16 cellular contexts compared by ENCODE assay signal in the genomic region with DNA sequence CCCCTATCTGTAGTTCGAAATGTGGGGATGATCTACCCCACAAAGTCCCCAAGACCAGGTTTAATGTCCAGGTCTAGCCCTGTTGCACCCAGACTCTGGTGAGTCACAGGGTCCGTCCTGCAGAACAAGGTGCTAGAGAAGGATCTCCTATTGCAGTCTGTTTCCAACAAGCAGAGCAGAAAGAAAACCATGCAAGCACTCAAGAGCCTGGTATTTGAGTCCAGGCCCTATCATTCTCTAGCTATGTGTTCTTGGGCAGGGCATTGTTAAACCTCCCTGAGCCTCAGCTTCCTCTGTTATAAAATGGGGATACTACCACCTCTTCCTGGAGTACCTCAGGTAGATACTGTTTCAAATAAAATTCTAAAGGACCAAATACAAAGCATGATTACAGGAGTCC. TPM values are rescaled to one million over a fixed set of nuclear protein-coding genes. Genes with fewer than 3 reads are reported as not detected.
DNase-seq lines count a peak whose midpoint lies in the region; TF ChIP-seq lines count a peak whose summit lies in the region.
"Had no signal": no experiment of that assay in that cellular context is flagged by ENCODE, and none has a peak within 500 bp of the region (broad histone marks: within the 10 kb centered on the region; RNA-seq: fewer than 3 reads in every experiment).

No MANE protein-coding gene starts in this region.

- H3K9me3 Mint-ChIP-seq in MCF 10A (ENCODE audit: unreplicated experiment): no peaks in the 10 kb centered on the region
- H3K9me3 Mint-ChIP-seq: CD14-positive monocyte; CD8-positive, alpha-beta T cell; GM23338 had no signal

- H2AFZ ChIP-seq in trophoblast cell (ENCODE audit: insufficient read depth, low read length, poor library complexity): no peak overlapping the region
- H2AFZ ChIP-seq: GM23338 had no signal

- intact Hi-C loops in MCF 10A (cut with micrococcal nuclease) (no loop called here), breast epithelium (cut with DNase I; ENCODE audit: low total_unique reads) (no loop called here), uterus (cut with DNase I; ENCODE audit: low total_unique reads) (no loop called here)

- BruUV-seq in MCF 10A (replicated peaks; lab: Mats Ljungman, UMichigan): no TSS peak

- no peak overlapping the region for H4K91ac ChIP-seq in trophoblast cell (ENCODE audit: low read depth, low read length)

- H4K8ac ChIP-seq in trophoblast cell (ENCODE audit: low read depth, low read length): no peak overlapping the region

- peaks cover 11% of the 10 kb centered on the region for H3K36me3 Mint-ChIP-seq in MCF 10A (ENCODE audit: insufficient read depth, unreplicated experiment)
- H3K36me3 Mint-ChIP-seq: CD14-positive monocyte had no signal

- no peak overlapping the region for H3K4me3 Mint-ChIP-seq in MCF 10A (ENCODE audit: unreplicated experiment)
- H3K4me3 Mint-ChIP-seq: CD14-positive monocyte; CD8-positive, alpha-beta T cell; GM23338 had no signal

- no peak overlapping the region for H2BK5ac ChIP-seq in trophoblast cell (ENCODE audit: low read depth, low read length, poor library complexity)

- no peak overlapping the region for H2AK5ac ChIP-seq in trophoblast cell (ENCODE audit: low read length)

- no peak overlapping the region for H3K4me2 ChIP-seq in trophoblast cell (ENCODE audit: low read length)
- H3K4me2 ChIP-seq: GM23338 had no signal

- H4K12ac ChIP-seq in trophoblast cell (ENCODE audit: low read depth, low read length): no peak overlapping the region

- H3K27ac ChIP-seq in breast epithelium: no peak overlapping the region
- no peak overlapping the region for H3K27ac ChIP-seq in uterus
- no peak overlapping the region for H3K27ac ChIP-seq in trophoblast cell (ENCODE audit: low read depth, low read length)
- H3K27ac ChIP-seq: 22Rv1 had no signal

- no peak overlapping the region for H3K23ac ChIP-seq in trophoblast cell (ENCODE audit: low read length)

- peaks cover 46% of the 10 kb centered on the region for H3K4me1 Mint-ChIP-seq in MCF 10A (ENCODE audit: insufficient read depth, unreplicated experiment)

- H3K4ac ChIP-seq in trophoblast cell (ENCODE audit: low read depth, low read length): no peak overlapping the region

- no peaks in the 10 kb centered on the region for H3K4me1 ChIP-seq in breast epithelium
- no peaks in the 10 kb centered on the region for H3K4me1 ChIP-seq in uterus
- no peaks in the 10 kb centered on the region for H3K4me1 ChIP-seq in trophoblast cell (ENCODE audit: control insufficient read depth in 1 of 2, insufficient read depth in 2 of 2, low read length in 2 of 2)

- no CpG with 5 or more reads among the region's 2 CpGs for WGBS in trophoblast cell (ENCODE audit: extremely low coverage, insufficient coverage, insufficient read length)

- CTCF ChIA-PET in MCF 10A (lab: Yijun Ruan, JAX): interaction anchor here (1.0 kb wide), 1 partner anchor 33 kb away, joined by 3 read pairs; no protein-coding TSS in a partner anchor

- no peak for TF ChIP-seq POLR2A in breast epithelium (IDR thresholded peaks at IDR 0.05)
- TF ChIP-seq POLR2A in uterus (IDR thresholded peaks at IDR 0.05): no peak

- no peaks in the 10 kb centered on the region for H3K27me3 Mint-ChIP-seq in MCF 10A (ENCODE audit: insufficient read depth, unreplicated experiment)

- H3K36me3 ChIP-seq in breast epithelium (no peaks in the 10 kb centered on the region), uterus (no peaks in the 10 kb centered on the region), trophoblast cell (ENCODE audit: control insufficient read depth in 1 of 2, insufficient read depth in 2 of 2, low read length in 2 of 2) (peaks cover 0 to 5% of the 10 kb centered on the region in 2 experiments)

- peak overlapping the region; percentile 84 for H3K27ac Mint-ChIP-seq in MCF 10A (ENCODE audit: low read depth, unreplicated experiment)
- H3K27ac Mint-ChIP-seq: CD8-positive, alpha-beta T cell; GM23338 had no signal

- no peaks in the 10 kb centered on the region for H3K27me3 ChIP-seq in breast epithelium
- no peaks in the 10 kb centered on the region for H3K27me3 ChIP-seq in uterus
- H3K27me3 ChIP-seq in trophoblast cell (ENCODE audit: insufficient read depth, low read length): no peaks in the 10 kb centered on the region

- H3K79me2 ChIP-seq in trophoblast cell (ENCODE audit: control insufficient read depth, insufficient read depth, low read length, poor library complexity): no peaks in the 10 kb centered on the region

- H3K9ac ChIP-seq in trophoblast cell (ENCODE audit: low read length): no peak overlapping the region

- no peak overlapping the region for H3K4me3 ChIP-seq in breast epithelium
- H3K4me3 ChIP-seq in epithelial cell of esophagus (ENCODE audit: low read length): no peak overlapping the region
- H3K4me3 ChIP-seq in uterus: no peak overlapping the region
- H3K4me3 ChIP-seq in trophoblast cell (ENCODE audit: low read depth, low read length): no peak overlapping the region
- H3K4me3 ChIP-seq: GM23338 had no signal

- no peak overlapping the region for H3K18ac ChIP-seq in trophoblast cell (ENCODE audit: low read length)

- H2BK12ac ChIP-seq in trophoblast cell (ENCODE audit: low read length): no peak overlapping the region

- no peaks in the 10 kb centered on the region for H3K79me1 ChIP-seq in trophoblast cell (ENCODE audit: low read length)

- H3K9me3 ChIP-seq in breast epithelium (no peaks in the 10 kb centered on the region), uterus (no peaks in the 10 kb centered on the region), trophoblast cell (ENCODE audit: insufficient read depth, low read depth, low read length) (peaks cover 2% of the 10 kb centered on the region)

- POLR2A ChIA-PET in MCF 10A (lab: Yijun Ruan, JAX): interaction anchor here (0.6 to 6.8 kb wide), 4 partner anchors 14 to 29 kb away, joined by 5 to 58 read pairs (median 27); a partner anchor contains a TSS

- no peak overlapping the region for H2BK120ac ChIP-seq in trophoblast cell (ENCODE audit: insufficient read depth, low read length, poor library complexity)

- no peak overlapping the region for H3K14ac ChIP-seq in trophoblast cell (ENCODE audit: low read length)

- TF ChIP-seq CTCF in MCF 10A (IDR thresholded peaks at IDR 0.05; ENCODE audit: unreplicated experiment): no peak
- TF ChIP-seq CTCF in breast epithelium (IDR thresholded peaks at IDR 0.05): no peak
- no peak for TF ChIP-seq CTCF in epithelial cell of esophagus (IDR thresholded peaks at IDR 0.05; ENCODE audit: insufficient read depth, low read depth, low read length, missing control alignments)
- TF ChIP-seq CTCF in uterus (IDR thresholded peaks at IDR 0.05): no peak

- DNase-seq in MCF 10A (ENCODE audit: unreplicated experiment) (no peak), breast epithelium (ENCODE audit: low spot score in 2 of 2) (no peak), epithelial cell of esophagus (ENCODE audit: low read depth) (peak; percentile 76), kidney tubule cell (ENCODE audit: low spot score) (peak; percentile 64), uterus (no peak), NCI-H2196 treated with DMSO at 0.1 percent for 48 hours (lab: John Stamatoyannopoulos, UW; ENCODE audit: unreplicated experiment) (no peak), trophoblast cell (no peak)
- DNase-seq: CD8-positive, alpha-beta T cell; COR-L47; DMS153; DMS79 treated with DMSO at 0.1 percent for 48 hours; EL; H7 had no signal

RNA-seq across cellular contexts. Expression of a gene that starts 24.4 kb away (rescaled TPM):
- total RNA-seq in MCF 10A (2022): 17.2 and 18.6 TPM in 2 replicates
- 1 to 10 TPM in 2 of 3 donors, under 1 TPM in 1; 0.16 to 6.3 (median 3.3) TPM for total RNA-seq in breast epithelium
- 1 to 10 TPM in 2 of 4 donors, under 1 TPM in 2; 0.29 to 2.8 (median 1.2) TPM for total RNA-seq in uterus
- polyA plus RNA-seq in trophoblast cell (2013): 6.7 TPM in 2 replicates
- polyA plus RNA-seq: CD14-positive monocyte had no signal

Comparison
In these comparisons a context has a peak if more than half of its experiments do, and no peak if none do; other contexts are left out.
1. DNase-seq: peak in epithelial cell of esophagus (single experiment) and kidney tubule cell (single experiment); none in MCF 10A (single experiment), breast epithelium (0 of 2), uterus (0 of 2), NCI-H2196 treated with DMSO at 0.1 percent for 48 hours (single experiment) and trophoblast cell (0 of 2).